14 cellular contexts compared by ENCODE assay signal in the genomic region with DNA sequence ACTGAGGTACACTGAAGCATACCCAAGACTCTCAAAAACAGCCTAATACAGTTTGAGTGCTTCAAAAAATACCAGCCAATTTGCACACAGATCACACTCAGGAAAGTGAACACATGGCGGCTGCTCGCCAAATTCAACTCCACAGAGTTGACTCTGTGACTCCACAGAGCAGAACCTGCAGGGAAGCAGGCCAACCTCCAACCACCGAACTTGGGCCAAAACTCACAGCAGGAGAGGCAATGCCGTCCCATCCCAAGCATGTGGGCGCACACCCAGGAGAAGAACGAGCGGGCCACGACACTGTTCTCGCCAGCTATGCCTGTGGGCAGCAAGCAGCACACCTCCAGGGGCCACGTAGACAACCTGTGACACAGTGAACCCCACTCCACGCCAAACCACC. TPM values are rescaled to one million over a fixed set of nuclear protein-coding genes. Genes with fewer than 3 reads are reported as not detected.
DNase-seq lines count a peak whose midpoint lies in the region; ATAC-seq and TF ChIP-seq lines count a peak whose summit lies in the region.
"Had no signal": no experiment of that assay in that cellular context is flagged by ENCODE, and none has a peak within 500 bp of the region (broad histone marks: within the 10 kb centered on the region; RNA-seq: fewer than 3 reads in every experiment).

No MANE protein-coding gene starts in this region.

- H3K36me3 ChIP-seq in upper lobe of right lung: no peaks in the 10 kb centered on the region
- H3K36me3 ChIP-seq: left lung, WERI-Rb-1 had no signal

- H3K27ac Mint-ChIP-seq in activated naive CD8-positive, alpha-beta T cell treated with anti-CD3 and anti-CD28 coated beads, Interleukin-2, amount 10 ng/mL, durations not matched to agents 7 days and 5 days: peak overlapping the region; percentile 38
- H3K27ac Mint-ChIP-seq in activated naive CD8-positive, alpha-beta T cell treated with anti-CD3 and anti-CD28 coated beads for 36 hours: no peak overlapping the region
- H3K27ac Mint-ChIP-seq in natural killer cell treated with Interleukin-12 subunit alpha and Interleukin-12 subunit beta and Interleukin-15 and Interleukin-18, amount 100 ng/mL, for 72 hours: peak overlapping the region; percentile 76 to 99

- POLR2A ChIA-PET in activated naive CD8-positive, alpha-beta T cell treated with anti-CD3 and anti-CD28 coated beads, Interleukin-2, amount 10 ng/mL, durations not matched to agents 7 days and 5 days (lab: Charles Lee): no interaction called here

- no peaks in the 10 kb centered on the region for H3K27me3 ChIP-seq in dorsolateral prefrontal cortex
- no peaks in the 10 kb centered on the region for H3K27me3 ChIP-seq in upper lobe of right lung
- H3K27me3 ChIP-seq: left lung had no signal

- H3K4me3 Mint-ChIP-seq in activated naive CD8-positive, alpha-beta T cell treated with anti-CD3 and anti-CD28 coated beads, Interleukin-2, amount 10 ng/mL, durations not matched to agents 7 days and 5 days: no peak overlapping the region
- no peak overlapping the region for H3K4me3 Mint-ChIP-seq in activated naive CD8-positive, alpha-beta T cell treated with anti-CD3 and anti-CD28 coated beads for 36 hours
- H3K4me3 Mint-ChIP-seq in natural killer cell treated with Interleukin-12 subunit alpha and Interleukin-12 subunit beta and Interleukin-15 and Interleukin-18, amount 100 ng/mL, for 72 hours: peak overlapping the region; percentile 2

- H3K27me3 Mint-ChIP-seq in activated naive CD8-positive, alpha-beta T cell treated with anti-CD3 and anti-CD28 coated beads, Interleukin-2, amount 10 ng/mL, durations not matched to agents 7 days and 5 days: no peaks in the 10 kb centered on the region
- no peaks in the 10 kb centered on the region for H3K27me3 Mint-ChIP-seq in activated naive CD8-positive, alpha-beta T cell treated with anti-CD3 and anti-CD28 coated beads for 36 hours
- no peaks in the 10 kb centered on the region for H3K27me3 Mint-ChIP-seq in natural killer cell treated with Interleukin-12 subunit alpha and Interleukin-12 subunit beta and Interleukin-15 and Interleukin-18, amount 100 ng/mL, for 72 hours

- intact Hi-C loops in dorsolateral prefrontal cortex (cut with DNase I): no loop called here
- intact Hi-C loops in upper lobe of right lung (cut with DNase I): no loop called here

- peaks cover 73% of the 10 kb centered on the region for H3K4me1 Mint-ChIP-seq in activated naive CD8-positive, alpha-beta T cell treated with anti-CD3 and anti-CD28 coated beads, Interleukin-2, amount 10 ng/mL, durations not matched to agents 7 days and 5 days
- H3K4me1 Mint-ChIP-seq in activated naive CD8-positive, alpha-beta T cell treated with anti-CD3 and anti-CD28 coated beads for 36 hours: peaks cover 75% of the 10 kb centered on the region
- H3K4me1 Mint-ChIP-seq in natural killer cell treated with Interleukin-12 subunit alpha and Interleukin-12 subunit beta and Interleukin-15 and Interleukin-18, amount 100 ng/mL, for 72 hours (ENCODE audit: low read depth in 2 of 2): peaks cover 72 to 85% of the 10 kb centered on the region in 2 donors

- no peaks in the 10 kb centered on the region for H3K9me3 Mint-ChIP-seq in activated naive CD8-positive, alpha-beta T cell treated with anti-CD3 and anti-CD28 coated beads, Interleukin-2, amount 10 ng/mL, durations not matched to agents 7 days and 5 days
- H3K9me3 Mint-ChIP-seq in activated naive CD8-positive, alpha-beta T cell treated with anti-CD3 and anti-CD28 coated beads for 36 hours: no peaks in the 10 kb centered on the region
- H3K9me3 Mint-ChIP-seq in natural killer cell treated with Interleukin-12 subunit alpha and Interleukin-12 subunit beta and Interleukin-15 and Interleukin-18, amount 100 ng/mL, for 72 hours: no peaks in the 10 kb centered on the region

- TF ChIP-seq CTCF in dorsolateral prefrontal cortex (IDR thresholded peaks at IDR 0.05 in 54 of 56, conservative IDR thresholded peaks at IDR 0.05 in 2 of 56; ENCODE audit: low read depth in 1 of 56, partially characterized antibody in 56 of 56): no peak
- no peak for TF ChIP-seq CTCF in upper lobe of right lung (IDR thresholded peaks at IDR 0.05)

- DNase-seq in activated naive CD8-positive, alpha-beta T cell treated with anti-CD3 and anti-CD28 coated beads, Interleukin-2, amount 10 ng/mL, durations not matched to agents 7 days and 5 days: no peak
- no peak for DNase-seq in activated naive CD8-positive, alpha-beta T cell treated with anti-CD3 and anti-CD28 coated beads for 36 hours
- no peak for DNase-seq in dorsolateral prefrontal cortex
- no peak for DNase-seq in natural killer cell treated with Interleukin-12 subunit alpha and Interleukin-12 subunit beta and Interleukin-15 and Interleukin-18, amount 100 ng/mL, for 72 hours (ENCODE audit: low spot score)
- no peak for DNase-seq in upper lobe of right lung
- DNase-seq in stimulated activated CD4-positive, alpha-beta T cell treated with anti-CD3 and anti-CD28 coated beads, Interleukin-1b, Interleukin-23, amount 100 ng/mL, for 48 hours: no peak
- DNase-seq: foreskin fibroblast, left lung, NCI-H1092, NCI-H524, SHP77 treated with DMSO at 0.1 percent for 48 hours, WERI-Rb-1 had no signal

- ATAC-seq in activated naive CD8-positive, alpha-beta T cell treated with anti-CD3 and anti-CD28 coated beads, Interleukin-2, amount 10 ng/mL, durations not matched to agents 7 days and 5 days (ENCODE audit: low read depth): no peak
- ATAC-seq in natural killer cell treated with Interleukin-12 subunit alpha and Interleukin-12 subunit beta and Interleukin-15 and Interleukin-18, amount 100 ng/mL, for 72 hours: no peak
- ATAC-seq in upper lobe of right lung: no peak
- no peak for ATAC-seq in GM18870 (IDR thresholded peaks at IDR 0.05; ENCODE audit: unreplicated experiment)
- no peak for ATAC-seq in HG03196 (IDR thresholded peaks at IDR 0.05; ENCODE audit: unreplicated experiment)
- ATAC-seq: left lung had no signal

- peaks cover 96% of the 10 kb centered on the region for H3K4me1 ChIP-seq in upper lobe of right lung

- H3K27ac ChIP-seq in dorsolateral prefrontal cortex (peak overlapping the region in 39 of 59 donors; percentile 0 to 97 (median 77)), upper lobe of right lung (peak overlapping the region; percentile 36)
- H3K27ac ChIP-seq: WERI-Rb-1 had no signal

- no peak overlapping the region for H3K4me3 ChIP-seq in dorsolateral prefrontal cortex
- H3K4me3 ChIP-seq in upper lobe of right lung: no peak overlapping the region
- H3K4me3 ChIP-seq: left lung had no signal

- H3K36me3 Mint-ChIP-seq in activated naive CD8-positive, alpha-beta T cell treated with anti-CD3 and anti-CD28 coated beads, Interleukin-2, amount 10 ng/mL, durations not matched to agents 7 days and 5 days: no peaks in the 10 kb centered on the region
- H3K36me3 Mint-ChIP-seq in activated naive CD8-positive, alpha-beta T cell treated with anti-CD3 and anti-CD28 coated beads for 36 hours: no peaks in the 10 kb centered on the region
- H3K36me3 Mint-ChIP-seq in natural killer cell treated with Interleukin-12 subunit alpha and Interleukin-12 subunit beta and Interleukin-15 and Interleukin-18, amount 100 ng/mL, for 72 hours: no peaks in the 10 kb centered on the region

- no peaks in the 10 kb centered on the region for H3K9me3 ChIP-seq in upper lobe of right lung
- H3K9me3 ChIP-seq: left lung had no signal

RNA-seq across cellular contexts. Expression of a gene that starts 21.1 kb away (rescaled TPM):
- 10 to 100 TPM; 28.5 to 31.2 TPM for total RNA-seq in activated naive CD8-positive, alpha-beta T cell treated with anti-CD3 and anti-CD28 coated beads, Interleukin-2, amount 10 ng/mL, durations not matched to agents 7 days and 5 days
- total RNA-seq in activated naive CD8-positive, alpha-beta T cell treated with anti-CD3 and anti-CD28 coated beads for 36 hours: 10 to 100 TPM; 20.0 to 21.0 TPM
- total RNA-seq in dorsolateral prefrontal cortex: 10 to 100 TPM in 119 of 120 experiments, 1 to 10 TPM in 1; 9.4 to 22.3 (median 15.4) TPM
- 10 to 100 TPM; 52.3 to 75.2 TPM for total RNA-seq in natural killer cell treated with Interleukin-12 subunit alpha and Interleukin-12 subunit beta and Interleukin-15 and Interleukin-18, amount 100 ng/mL, for 72 hours
- total RNA-seq in upper lobe of right lung: 17.7 TPM

RNA-seq across cellular contexts. Expression of a gene that starts 42.6 kb away (rescaled TPM):
- 100 to 1,000 TPM; 261 to 275 TPM for total RNA-seq in activated naive CD8-positive, alpha-beta T cell treated with anti-CD3 and anti-CD28 coated beads, Interleukin-2, amount 10 ng/mL, durations not matched to agents 7 days and 5 days
- total RNA-seq in activated naive CD8-positive, alpha-beta T cell treated with anti-CD3 and anti-CD28 coated beads for 36 hours: 100 to 1,000 TPM; 168 to 170 TPM
- total RNA-seq in dorsolateral prefrontal cortex (100 to 1,000 TPM; 391 to 680 (median 539) TPM), upper lobe of right lung (201 TPM)
- 100 to 1,000 TPM; 199 to 208 TPM for total RNA-seq in natural killer cell treated with Interleukin-12 subunit alpha and Interleukin-12 subunit beta and Interleukin-15 and Interleukin-18, amount 100 ng/mL, for 72 hours

RNA-seq across cellular contexts. Expression of a gene that starts 56.9 kb away (rescaled TPM):
- total RNA-seq in activated naive CD8-positive, alpha-beta T cell treated with anti-CD3 and anti-CD28 coated beads, Interleukin-2, amount 10 ng/mL, durations not matched to agents 7 days and 5 days: 100 to 1,000 TPM in 1 of 2 experiments, 10 to 100 TPM in 1; 96.7 to 105 TPM
- total RNA-seq in activated naive CD8-positive, alpha-beta T cell treated with anti-CD3 and anti-CD28 coated beads for 36 hours: 100 to 1,000 TPM; 116 to 124 TPM
- 10 to 100 TPM; 46.5 to 90.8 (median 64.8) TPM for total RNA-seq in dorsolateral prefrontal cortex
- 100 to 1,000 TPM; 105 to 144 TPM for total RNA-seq in natural killer cell treated with Interleukin-12 subunit alpha and Interleukin-12 subunit beta and Interleukin-15 and Interleukin-18, amount 100 ng/mL, for 72 hours
- 68.3 TPM for total RNA-seq in upper lobe of right lung
